Comparison of ENCODE assay signal across 10 cellular contexts in genomic region chr3:62207197-62207596, GRCh38.
"Had no signal": no experiment of that assay in that cellular context is flagged by ENCODE, and none has a peak within 500 bp of the region (broad histone marks: within the 10 kb centered on the region; RNA-seq: fewer than 3 reads in every experiment).

No MANE protein-coding gene starts in this region.

- H3K4me3 ChIP-seq: GM23248, HAP-1, K562 had no signal

- FAIRE-seq: K562 had no signal

- H3K4me1 ChIP-seq: HAP-1 had no signal

- DNase-seq: GM23248, GOT3, H7, HFFc6, IMR-90, KG1 had no signal

- H2AFZ ChIP-seq: GM23248 had no signal

- H3K9ac ChIP-seq: GM23248 had no signal

- ATAC-seq: HCT116, K562 had no signal

- H3K9me3 ChIP-seq: HAP-1 had no signal

- H3K27ac ChIP-seq: GM23248, HL-60 had no signal

- H3K36me3 ChIP-seq: HAP-1 had no signal
